ENCODE assay signal across 10 cellular contexts in the genomic region with DNA sequence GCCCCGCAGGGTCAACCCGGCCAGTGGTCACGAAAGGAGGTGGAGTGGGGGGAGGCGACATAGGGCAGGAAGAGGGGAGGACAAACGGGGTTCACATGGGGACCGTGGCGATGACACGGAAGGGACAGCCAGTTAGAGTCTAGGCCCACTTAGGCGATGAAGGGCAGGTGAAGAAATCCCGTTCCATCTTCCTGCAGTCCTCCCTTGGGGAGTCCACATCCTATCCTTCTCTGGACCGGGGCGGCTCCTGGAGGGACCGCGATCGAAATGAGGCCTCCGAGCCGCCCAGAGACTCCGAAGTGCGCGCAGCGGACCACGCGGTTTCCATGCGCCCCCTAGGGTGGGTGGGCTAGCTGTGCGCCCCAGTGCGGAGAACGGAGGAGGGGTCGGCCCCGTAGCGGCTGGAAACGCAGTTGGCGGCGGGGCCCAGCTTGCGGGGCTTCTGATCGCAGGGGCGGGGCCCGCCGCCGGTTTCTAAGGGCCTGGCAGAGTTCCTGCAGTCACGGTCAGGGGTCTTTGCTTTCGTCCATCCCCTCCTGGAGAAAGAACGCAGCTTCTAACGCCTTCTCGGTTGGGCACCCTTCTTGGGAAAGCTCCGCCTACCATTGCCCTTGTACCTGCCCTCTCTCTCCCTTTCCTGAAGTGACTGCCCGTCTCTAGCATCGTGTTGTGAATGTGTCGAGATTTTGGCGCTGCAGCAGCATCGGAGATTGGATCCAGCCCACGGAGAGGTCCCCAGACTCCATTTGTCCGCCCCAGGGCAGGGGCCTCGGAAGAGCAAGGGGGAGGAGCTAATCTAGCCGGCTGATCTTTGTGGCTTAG. TPM values are rescaled to one million over a fixed set of nuclear protein-coding genes. Genes with fewer than 3 reads are reported as not detected.
DNase-seq lines count a peak whose midpoint lies in the region; ATAC-seq and TF ChIP-seq lines count a peak whose summit lies in the region.
"Had no signal": no experiment of that assay in that cellular context is flagged by ENCODE, and none has a peak within 500 bp of the region (broad histone marks: within the 10 kb centered on the region; RNA-seq: fewer than 3 reads in every experiment).

No MANE protein-coding gene starts in this region.

- no peak for TF ChIP-seq POLR2A in body of pancreas (IDR thresholded peaks at IDR 0.05)

- DNase-seq in DMS153 (lab: John Stamatoyannopoulos, UW) (peak; percentile 4), DMS153 treated with DMSO at 0.1 percent for 48 hours (lab: John Stamatoyannopoulos, UW; ENCODE audit: unreplicated experiment) (no peak), T-helper 22 cell (ENCODE audit: low read depth) (peak; percentile 13), body of pancreas (peak; percentile 21 to 38 (median 37)), inferior parietal cortex (ENCODE audit: extremely low spot score) (peak; percentile 43), H4 (ENCODE audit: low spot score) (no peak)
- peak; percentile 17 to 29 for DNase-seq in stimulated activated CD4-positive, alpha-beta T cell treated with anti-CD3 and anti-CD28 coated beads, Interleukin-12 subunit alpha, Interleukin-12 subunit beta, amount 100 ng/mL, for 24 hours (ENCODE audit: low read depth in 2 of 2)

- H3K27ac ChIP-seq in body of pancreas = peak overlapping the region in 1 of 4 donors; percentile 26
- H3K27ac ChIP-seq: 22Rv1 had no signal

- no peaks in the 10 kb centered on the region for H3K36me3 ChIP-seq in body of pancreas (replicated peaks in 1 of 2; ENCODE audit: insufficient read depth in 1 of 2, low read depth in 2 of 2)

- no peaks in the 10 kb centered on the region for H3K27me3 ChIP-seq in body of pancreas

- H3K4me3 ChIP-seq in body of pancreas = peak overlapping the region; percentile 8 to 21

- peak in 1 of 7 experiments; percentile 6 for TF ChIP-seq CTCF in body of pancreas (IDR thresholded peaks at IDR 0.05)

- ATAC-seq in body of pancreas (peak; percentile 57), GM19395 (IDR thresholded peaks at IDR 0.05; ENCODE audit: unreplicated experiment) (no peak)

- whole genome bisulfite sequencing in body of pancreas, 2 donors = 2 to 7% methylated on average over 29 to 54 of the region's 54 CpGs

- peaks cover 14% of the 10 kb centered on the region for H3K4me1 ChIP-seq in body of pancreas

- intact Hi-C loops in body of pancreas (cut with DNase I) = no loop called here

- H3K9me3 ChIP-seq in body of pancreas = no peaks in the 10 kb centered on the region

RNA-seq across cellular contexts. Expression of a gene that starts 17.9 kb away (rescaled TPM):
- total RNA-seq in body of pancreas = under 1 TPM in 1 of 2 donors, not detected in 1; 0.52 TPM
- 0.19 and 1.6 TPM in 2 replicates for total RNA-seq in H4 (2014; rRNA removed; shearing (Covaris generic))
- total RNA-seq: pulmonary artery endothelial cell had no signal

RNA-seq across cellular contexts. Expression of a gene that starts 21.7 kb away (rescaled TPM):
- total RNA-seq in body of pancreas = 10 to 100 TPM; 73.5 to 86.4 TPM
- 36.4 and 51.2 TPM in 2 replicates for total RNA-seq in H4 (2014; rRNA removed; shearing (Covaris generic))

RNA-seq across cellular contexts. Expression of a gene that starts 28.3 kb away (rescaled TPM):
- 1 to 10 TPM; 3.9 to 7.3 TPM for total RNA-seq in body of pancreas
- total RNA-seq in H4 (2014; rRNA removed; shearing (Covaris generic)) = 9.8 and 11.3 TPM in 2 replicates

RNA-seq across cellular contexts. Expression of a gene that starts 36.6 kb away (rescaled TPM):
- total RNA-seq in body of pancreas = 10 to 100 TPM; 12.7 to 25.7 TPM
- 6.9 and 14.2 TPM in 2 replicates for total RNA-seq in H4 (2014; rRNA removed; shearing (Covaris generic))

Comparison
In these comparisons a context has a peak if more than half of its experiments do, and no peak if none do; other contexts are left out.
1. DNase-seq: peak in DMS153 (single experiment), T-helper 22 cell (single experiment), body of pancreas (4 of 4), inferior parietal cortex (single experiment) and stimulated activated CD4-positive, alpha-beta T cell treated with anti-CD3 and anti-CD28 coated beads, Interleukin-12 subunit alpha, Interleukin-12 subunit beta, amount 100 ng/mL, for 24 hours (2 of 2); none in DMS153 treated with DMSO at 0.1 percent for 48 hours (single experiment) and H4 (single experiment).